In genomic region chr18:26438980-26439379, GRCh38 we compare ENCODE assay signal across 11 cellular contexts.
DNase-seq lines count a peak whose midpoint lies in the region; ATAC-seq and TF ChIP-seq lines count a peak whose summit lies in the region.
"Had no signal": no experiment of that assay in that cellular context is flagged by ENCODE, and none has a peak within 500 bp of the region (broad histone marks: within the 10 kb centered on the region; RNA-seq: fewer than 3 reads in every experiment).

No MANE protein-coding gene starts in this region.

- H3K27me3 ChIP-seq in MG63: no peaks in the 10 kb centered on the region

- 0 out of 2 replicates have a peak, but pooled peaks cover 2% of the 10 kb centered on the region for H3K4me1 ChIP-seq in HEK293 (ENCODE audit: control insufficient read depth, insufficient read depth, low read length)

- no peak for TF ChIP-seq CTCF in HEK293 (tag by site-specific recombination; IDR thresholded peaks at IDR 0.05)

- H3K4me3 ChIP-seq in HEK293 (ENCODE audit: low read depth, low read length) (no peak overlapping the region), MG63 (no peak overlapping the region)

- POLR2A ChIA-PET in HEK293 (lab: Yijun Ruan, JAX): no interaction called here

- DNase-seq in ecto neural progenitor cell (ENCODE audit: low spot score) (peak; percentile 24), MG63 (no peak), AML-193 (lab: John Stamatoyannopoulos, UW) (no peak), activated T-cell treated with anti-CD3 and anti-CD28 coated beads for 4 hours (no peak), epidermal melanocyte (ENCODE audit: insufficient read length, low spot score) (no peak)
- DNase-seq: effector CD4-positive, alpha-beta T cell; NCI-H2107 had no signal

- H3K9me3 ChIP-seq in HEK293 (ENCODE audit: control insufficient read depth, insufficient read depth, low read depth, low read length) (no peaks in the 10 kb centered on the region), MG63 (peaks cover 9% of the 10 kb centered on the region)
- H3K9me3 ChIP-seq: neutrophil had no signal

- ATAC-seq in GM18909 (IDR thresholded peaks at IDR 0.05; ENCODE audit: poor library complexity, unreplicated experiment) (peak; percentile 99), HG03439 (IDR thresholded peaks at IDR 0.05; ENCODE audit: unreplicated experiment) (peak; percentile 99)

- H3K36me3 ChIP-seq in HEK293 (ENCODE audit: control insufficient read depth in 2 of 2, insufficient read depth in 1 of 2, low read length in 2 of 2): no peaks in the 10 kb centered on the region
- H3K36me3 ChIP-seq in MG63: no peaks in the 10 kb centered on the region
- H3K36me3 ChIP-seq: neutrophil had no signal

- no peak overlapping the region for H3K27ac ChIP-seq in HEK293 (ENCODE audit: extremely low read depth, low read depth, low read length)
- H3K27ac ChIP-seq: neutrophil had no signal

- CTCF ChIA-PET in HEK293 (lab: Yijun Ruan, JAX): interaction anchor here (0.6 to 0.7 kb wide), 4 partner anchors 15 to 1570 kb away, joined by 3 to 4 read pairs (median 3); no protein-coding TSS in a partner anchor

TF ChIP-seq in HEK293, 187 proteins besides CTCF, POLR2A, EP300 and RAD21:
- TF ChIP-seq PRDM10 (tag by site-specific recombination; IDR thresholded peaks at IDR 0.05): peak; percentile 86
- no peak for TF ChIP-seq OVOL3 (tag by site-specific recombination; IDR thresholded peaks at IDR 0.05)
